In genomic region chr9:127689332-127690000, GRCh38 we compare ENCODE assay signal across 25 cellular contexts. TPM values are rescaled to one million over a fixed set of nuclear protein-coding genes. Genes with fewer than 3 reads are reported as not detected.
"Had no signal": no experiment of that assay in that cellular context is flagged by ENCODE, and none has a peak within 500 bp of the region (broad histone marks: within the 10 kb centered on the region; RNA-seq: fewer than 3 reads in every experiment).

No MANE protein-coding gene starts in this region.

- H3K27ac Mint-ChIP-seq: endodermal cell; naive thymus-derived CD4-positive, alpha-beta T cell; neural progenitor cell; type B pancreatic cell had no signal

- H3K36me3 ChIP-seq: colonic mucosa, gastrocnemius medialis, neural progenitor cell had no signal

- H3K27me3 Mint-ChIP-seq: naive thymus-derived CD4-positive, alpha-beta T cell; type B pancreatic cell had no signal

- H3K4me1 ChIP-seq: colonic mucosa, heart right ventricle, neural progenitor cell, parathyroid adenoma, psoas muscle, sigmoid colon, stomach had no signal

- H3K4me3 Mint-ChIP-seq: endodermal cell; naive thymus-derived CD4-positive, alpha-beta T cell; neural progenitor cell; type B pancreatic cell had no signal

- H3K9ac ChIP-seq: neural progenitor cell, parathyroid adenoma had no signal

- H3K9me3 ChIP-seq: colonic mucosa, gastrocnemius medialis, heart right ventricle, psoas muscle, sigmoid colon, stomach had no signal

- H3K4me1 Mint-ChIP-seq: endodermal cell; naive thymus-derived CD4-positive, alpha-beta T cell had no signal

- H3K27me3 ChIP-seq: colonic mucosa, gastrocnemius medialis, heart right ventricle, neural progenitor cell, sigmoid colon, stomach had no signal

- DNase-seq: cerebellar nuclear complex; colonic mucosa; dermis blood vessel endothelial cell; effector CD4-positive, alpha-beta T cell; endodermal cell; gastrocnemius medialis; heart right ventricle; hypothalamus; kidney glomerular epithelial cell; mesendoderm; naive thymus-derived CD4-positive, alpha-beta T cell; occipital lobe; psoas muscle; sigmoid colon; stimulated activated naive CD4-positive, alpha-beta T cell; stomach had no signal

- H3K4me3 ChIP-seq: colonic mucosa, gastrocnemius medialis, heart right ventricle, neural progenitor cell, psoas muscle, sigmoid colon, skin epidermis, stomach had no signal

- H3K27ac ChIP-seq: colonic mucosa, gastrocnemius medialis, heart right ventricle, neural progenitor cell, parathyroid adenoma, psoas muscle, sigmoid colon, skin epidermis, stomach had no signal

- H3K9me3 Mint-ChIP-seq: endodermal cell; naive thymus-derived CD4-positive, alpha-beta T cell; neural progenitor cell; type B pancreatic cell had no signal

- H3K79me2 ChIP-seq: parathyroid adenoma had no signal

- H3K4me2 ChIP-seq: neural progenitor cell had no signal

- H2AFZ ChIP-seq: neural progenitor cell, parathyroid adenoma had no signal

- ATAC-seq: esophagus mucosa; gastrocnemius medialis; heart right ventricle; naive thymus-derived CD4-positive, alpha-beta T cell; psoas muscle had no signal

RNA-seq across cellular contexts. Expression of gene CFAP157, which starts 17.3 kb away (rescaled TPM):
- total RNA-seq: dermis blood vessel endothelial cell, esophagus mucosa, gastrocnemius medialis, liver, lung microvascular endothelial cell, mononuclear cell, sigmoid colon had no signal
- polyA plus RNA-seq: fibroblast of lung had no signal

RNA-seq across cellular contexts. Expression of gene TTC16, which starts 26.4 kb away (rescaled TPM):
- total RNA-seq: dermis blood vessel endothelial cell, endodermal cell, esophagus mucosa, gastrocnemius medialis, lung microvascular endothelial cell, occipital lobe, sigmoid colon, stomach had no signal
- polyA plus RNA-seq: fibroblast of lung had no signal
